ENCODE assay signal across 23 cellular contexts in genomic region chr5:33059081-33059480, GRCh38.
"Had no signal": no experiment of that assay in that cellular context is flagged by ENCODE, and none has a peak within 500 bp of the region (broad histone marks: within the 10 kb centered on the region; RNA-seq: fewer than 3 reads in every experiment).

No MANE protein-coding gene starts in this region.

- H3K4me1 Mint-ChIP-seq: endodermal cell; naive thymus-derived CD8-positive, alpha-beta T cell had no signal

- FAIRE-seq: endothelial cell of umbilical vein, islet of Langerhans, small intestine had no signal

- H3K27ac Mint-ChIP-seq: endodermal cell had no signal

- H3K9me3 ChIP-seq: colonic mucosa, neutrophil had no signal

- H3K36me3 ChIP-seq: colonic mucosa, gastrocnemius medialis, heart right ventricle, neutrophil, right atrium auricular region, stomach, thoracic aorta, transverse colon had no signal

- H3K4me1 ChIP-seq: colonic mucosa, gastrocnemius medialis, heart right ventricle, right atrium auricular region, stomach, transverse colon had no signal

- H3K4me3 Mint-ChIP-seq: endodermal cell; naive thymus-derived CD8-positive, alpha-beta T cell had no signal

- H3K27me3 Mint-ChIP-seq: naive thymus-derived CD8-positive, alpha-beta T cell had no signal

- H3K27me3 ChIP-seq: colonic mucosa, gastrocnemius medialis, heart right ventricle, neutrophil, right atrium auricular region, stomach, transverse colon had no signal

- H3K4me3 ChIP-seq: colonic mucosa, gastrocnemius medialis, heart right ventricle, mucosa of descending colon, right atrium auricular region, stomach, thoracic aorta, transverse colon had no signal

- ATAC-seq: esophagus mucosa; gastrocnemius medialis; heart right ventricle; left lobe of liver; mucosa of descending colon; naive thymus-derived CD8-positive, alpha-beta T cell had no signal

- DNase-seq: colonic mucosa; dermis blood vessel endothelial cell; endodermal cell; gastrocnemius medialis; heart right ventricle; hypothalamus; kidney glomerular epithelial cell; mucosa of descending colon; naive thymus-derived CD8-positive, alpha-beta T cell; posterior cingulate gyrus; small intestine; stimulated activated CD4-positive, alpha-beta T cell treated with anti-CD3 and anti-CD28 coated beads, Interleukin-12 subunit alpha, Interleukin-12 subunit beta, amount 100 ng/mL, for 4 hours; stimulated activated naive CD4-positive, alpha-beta T cell; stomach; substantia nigra; transverse colon had no signal

- H3K27ac ChIP-seq: colonic mucosa, gastrocnemius medialis, heart right ventricle, neutrophil, right atrium auricular region, stomach, thoracic aorta, transverse colon had no signal
